ENCODE assay signal across 8 cellular contexts in the genomic region with DNA sequence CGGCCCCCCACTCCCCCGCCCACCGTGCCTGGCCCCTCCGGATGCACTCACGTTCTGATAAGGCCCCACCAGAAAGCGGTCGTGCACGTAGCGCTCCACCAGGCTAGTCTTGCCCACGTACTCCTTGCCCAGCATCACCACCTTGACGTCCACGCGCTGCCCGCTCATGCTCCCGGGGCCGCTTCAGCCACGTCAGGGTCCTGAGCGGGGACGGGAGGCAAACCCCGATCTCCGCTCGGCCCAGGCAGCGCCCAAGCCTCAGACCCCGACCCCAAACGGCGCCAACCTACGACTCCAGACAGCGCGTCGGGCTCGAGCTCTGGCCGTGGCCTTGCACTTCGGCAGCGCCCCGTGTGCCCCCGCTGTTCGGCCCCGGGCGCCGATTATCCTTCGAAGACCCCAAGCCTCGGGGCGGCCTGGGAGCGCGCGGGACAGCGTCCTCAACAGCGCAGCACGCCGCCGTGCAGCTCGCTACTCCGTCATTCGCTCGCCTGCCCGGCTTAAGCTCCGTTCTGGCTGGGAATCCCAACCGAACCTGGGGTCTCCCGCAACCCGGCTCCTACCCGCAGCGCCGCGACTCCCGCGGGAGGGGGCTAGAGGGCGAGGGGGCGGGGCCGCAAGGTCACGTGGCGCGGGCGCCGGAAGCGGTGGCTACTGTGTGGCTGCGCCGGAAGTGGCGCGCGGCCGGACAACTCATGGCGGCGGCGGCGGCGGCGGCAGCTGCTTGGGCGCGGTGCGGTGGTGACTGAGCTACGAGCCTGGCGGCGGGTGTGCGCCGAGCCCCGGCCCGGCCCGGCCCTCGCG. TPM values are rescaled to one million over a fixed set of nuclear protein-coding genes. Genes with fewer than 3 reads are reported as not detected.
DNase-seq lines count a peak whose midpoint lies in the region; ATAC-seq and TF ChIP-seq lines count a peak whose summit lies in the region.

TSS of gene PRELID1 (plus strand) at position 679 of the 804 bp plus-strand sequence. CDS start 187 bp downstream, outside the sequence.
TSS of gene RAB24 (minus strand) at position 599 of the 804 bp plus-strand sequence. CDS start at position 168, 431 bp downstream.

- H3K36me3 Mint-ChIP-seq in chondrocyte (ENCODE audit: low read depth): peaks cover 7% of the 10 kb centered on the region

- peaks cover 55% of the 10 kb centered on the region for H3K4me1 ChIP-seq in ACC112 (ENCODE audit: control insufficient read depth, insufficient read depth, low read length, unreplicated experiment)

- no peaks in the 10 kb centered on the region for H3K9me3 Mint-ChIP-seq in chondrocyte (ENCODE audit: low read depth)

- ATAC-seq in GM18520 (IDR thresholded peaks at IDR 0.05; ENCODE audit: unreplicated experiment) (peak; percentile 53), HG03095 (IDR thresholded peaks at IDR 0.05; ENCODE audit: unreplicated experiment) (peak; percentile 45)

- peak; percentile 70 for TF ChIP-seq CTCF in chondrocyte (IDR thresholded peaks at IDR 0.05)

- peak within 1 kb of the TSS; percentile 95 for H2AFZ ChIP-seq in ACC112 (ENCODE audit: low read length, unreplicated experiment)

- peak within 1 kb of the TSS; percentile 100 for H3K4me3 ChIP-seq in ACC112 (ENCODE audit: low read depth, low read length)

- no peaks in the 10 kb centered on the region for H3K36me3 ChIP-seq in ACC112 (ENCODE audit: insufficient read depth, low read length)

- DNase-seq in NCI-H446 treated with DMSO at 0.1 percent for 48 hours (lab: John Stamatoyannopoulos, UW) (peak; percentile 41), chondrocyte (ENCODE audit: low spot score) (no peak), kidney tubule cell (ENCODE audit: low spot score) (peak; percentile 84)
- DNase-seq in activated CD4-positive, alpha-beta T cell treated with anti-CD3 and anti-CD28 coated beads for 24 hours (ENCODE audit: low read depth in 2 of 2): peak; percentile 86 to 89
- peak; percentile 76 to 88 (median 84) for DNase-seq in stimulated activated CD4-positive, alpha-beta T cell treated with anti-CD3 and anti-CD28 coated beads, Interleukin-1b, Interleukin-23, amount 100 ng/mL, for 24 hours (ENCODE audit: low read depth in 4 of 4, low spot score in 1 of 4)

- H3K27me3 Mint-ChIP-seq in chondrocyte (ENCODE audit: low read depth): no peaks in the 10 kb centered on the region

- peaks cover 58% of the 10 kb centered on the region for H3K4me1 Mint-ChIP-seq in chondrocyte (ENCODE audit: low read depth)

- H3K27ac ChIP-seq in ACC112 (ENCODE audit: low read depth, low read length): peak within 1 kb of the TSS; percentile 58

- peaks cover 47% of the 10 kb centered on the region for H3K79me2 ChIP-seq in ACC112 (ENCODE audit: control insufficient read depth, insufficient read depth, low read length, unreplicated experiment)

- H3K27ac Mint-ChIP-seq in chondrocyte (ENCODE audit: unreplicated experiment): peak within 1 kb of the TSS; percentile 88

- H3K4me3 Mint-ChIP-seq in chondrocyte (ENCODE audit: unreplicated experiment): peak within 1 kb of the TSS; percentile 85

- H3K27me3 ChIP-seq in ACC112 (ENCODE audit: insufficient read depth, low read length): no peaks in the 10 kb centered on the region

RNA-seq across cellular contexts. Expression of gene PRELID1, which starts in this region (rescaled TPM):
- 102 to 119 TPM (median 109 TPM) in 3 replicates for total RNA-seq in chondrocyte

RNA-seq across cellular contexts. Expression of gene RAB24, which starts in this region (rescaled TPM):
- total RNA-seq in chondrocyte: 31.5 to 37.3 TPM (median 36.7 TPM) in 3 replicates
